Comparison of ENCODE assay signal across 24 cellular contexts in genomic region chr12:11067514-11067913, GRCh38. TPM values are rescaled to one million over a fixed set of nuclear protein-coding genes. Genes with fewer than 3 reads are reported as not detected.
DNase-seq lines count a peak whose midpoint lies in the region; ATAC-seq and TF ChIP-seq lines count a peak whose summit lies in the region.
"Had no signal": no experiment of that assay in that cellular context is flagged by ENCODE, and none has a peak within 500 bp of the region (broad histone marks: within the 10 kb centered on the region; RNA-seq: fewer than 3 reads in every experiment).

No MANE protein-coding gene starts in this region.

- intact Hi-C loops in Right ventricle myocardium superior (cut with DNase I) (no loop called here), cardiac septum (cut with DNase I) (loop anchor here (10.0 kb wide), 1 partner anchor 97 kb away; no protein-coding TSS in a partner anchor), left cardiac atrium (cut with DNase I) (no loop called here)

- H3K4me2 ChIP-seq in mesendoderm (ENCODE audit: low read length): no peak overlapping the region
- H3K4me2 ChIP-seq: smooth muscle cell had no signal

- no peaks in the 10 kb centered on the region for H3K4me1 ChIP-seq in mesendoderm (ENCODE audit: control insufficient read depth, low read depth, low read length)

- no peaks in the 10 kb centered on the region for H3K36me3 ChIP-seq in mesendoderm (ENCODE audit: control insufficient read depth, insufficient read depth, low read length)

- H2BK15ac ChIP-seq in mesendoderm (replicated peaks; ENCODE audit: low read depth): no peak overlapping the region

- H3K23ac ChIP-seq in mesendoderm (ENCODE audit: low read length): no peak overlapping the region

- no peak overlapping the region for H3K9ac ChIP-seq in mesendoderm (ENCODE audit: low read length)

- no peak overlapping the region for H4K8ac ChIP-seq in mesendoderm (ENCODE audit: low read depth, low read length)

- DNase-seq in Right ventricle myocardium superior (no peak), cardiac septum (ENCODE audit: low spot score) (no peak), astrocyte of the spinal cord (ENCODE audit: low read depth, low spot score) (peak; percentile 10), left cardiac atrium (peak; percentile 34), mesendoderm (no peak), DMS153 (lab: John Stamatoyannopoulos, UW) (no peak)
- no peak for DNase-seq in naive thymus-derived CD8-positive, alpha-beta T cell
- no peak for DNase-seq in stimulated activated naive CD8-positive, alpha-beta T cell treated with anti-CD3 and anti-CD28 coated beads, Interleukin-15, amount 100 ng/mL, for 72 hours
- DNase-seq: activated CD4-positive, alpha-beta T cell treated with anti-CD3 and anti-CD28 coated beads for 36 hours; activated T-cell treated with anti-CD3 and anti-CD28 coated beads for 4 hours; cortex of kidney; Kasumi-1; NCI-H1930; NCI-H774; occipital lobe; stimulated activated naive CD4-positive, alpha-beta T cell; T-helper 17 cell had no signal

- peaks cover 0 to 40% (median 13%) of the 10 kb centered on the region in 3 donors for H3K36me3 Mint-ChIP-seq in naive thymus-derived CD8-positive, alpha-beta T cell

- no peaks in the 10 kb centered on the region for H3K27me3 Mint-ChIP-seq in naive thymus-derived CD8-positive, alpha-beta T cell
- H3K27me3 Mint-ChIP-seq in stimulated activated naive CD8-positive, alpha-beta T cell treated with anti-CD3 and anti-CD28 coated beads, Interleukin-15, amount 100 ng/mL, for 72 hours: no peaks in the 10 kb centered on the region
- H3K27me3 Mint-ChIP-seq: activated CD4-positive, alpha-beta T cell treated with anti-CD3 and anti-CD28 coated beads for 36 hours; activated naive CD8-positive, alpha-beta T cell; T-helper 17 cell had no signal

- no peak overlapping the region for H3K18ac ChIP-seq in mesendoderm (ENCODE audit: low read length)

- no CpG with 5 or more reads among the region's 2 CpGs for WGBS in mesendoderm (ENCODE audit: extremely low coverage, insufficient coverage, low lambda C conversion rate)

- H3K27me3 ChIP-seq in mesendoderm (ENCODE audit: insufficient read depth, low read length, poor library complexity): no peaks in the 10 kb centered on the region

- no peak for TF ChIP-seq CTCF in astrocyte of the spinal cord (IDR thresholded peaks at IDR 0.05; ENCODE audit: low read depth, low read length)

- H3K27ac ChIP-seq in mesendoderm (ENCODE audit: low read depth, low read length): no peak overlapping the region
- H3K27ac ChIP-seq: RWPE1 had no signal

- H2AK5ac ChIP-seq in mesendoderm (ENCODE audit: low read length): no peak overlapping the region

- H3K4ac ChIP-seq in mesendoderm (ENCODE audit: low read depth, low read length): no peak overlapping the region

- H3K56ac ChIP-seq in mesendoderm (ENCODE audit: low read length): no peak overlapping the region

- no peaks in the 10 kb centered on the region for H3K79me1 ChIP-seq in mesendoderm (ENCODE audit: low read length)

- no peak overlapping the region for H3K4me3 Mint-ChIP-seq in naive thymus-derived CD8-positive, alpha-beta T cell
- no peak overlapping the region for H3K4me3 Mint-ChIP-seq in stimulated activated naive CD8-positive, alpha-beta T cell treated with anti-CD3 and anti-CD28 coated beads, Interleukin-15, amount 100 ng/mL, for 72 hours
- H3K4me3 Mint-ChIP-seq: activated CD4-positive, alpha-beta T cell treated with anti-CD3 and anti-CD28 coated beads for 36 hours; activated naive CD8-positive, alpha-beta T cell; mesothelial cell of epicardium; T-helper 17 cell had no signal

- POLR2A ChIA-PET in naive thymus-derived CD8-positive, alpha-beta T cell (lab: Charles Lee): no interaction called here

- ATAC-seq in Right ventricle myocardium superior (ENCODE audit: poor library complexity) (peak; percentile 94), left cardiac atrium (peak; percentile 34 to 86)
- ATAC-seq in naive thymus-derived CD8-positive, alpha-beta T cell: no peak
- no peak for ATAC-seq in stimulated activated naive CD8-positive, alpha-beta T cell treated with anti-CD3 and anti-CD28 coated beads, Interleukin-15, amount 100 ng/mL, for 72 hours
- ATAC-seq: activated CD4-positive, alpha-beta T cell treated with anti-CD3 and anti-CD28 coated beads for 36 hours; T-helper 17 cell had no signal

- H2BK5ac ChIP-seq in mesendoderm (ENCODE audit: low read length): no peak overlapping the region

- H3K4me3 ChIP-seq in astrocyte of the spinal cord (ENCODE audit: low read depth, low read length) (no peak overlapping the region), mesendoderm (ENCODE audit: low read length) (no peak overlapping the region)
- H3K4me3 ChIP-seq: smooth muscle cell had no signal

- peaks cover 5 to 23% (median 15%) of the 10 kb centered on the region in 4 donors for H3K4me1 Mint-ChIP-seq in naive thymus-derived CD8-positive, alpha-beta T cell
- peaks cover 9% of the 10 kb centered on the region for H3K4me1 Mint-ChIP-seq in stimulated activated naive CD8-positive, alpha-beta T cell treated with anti-CD3 and anti-CD28 coated beads, Interleukin-15, amount 100 ng/mL, for 72 hours

- H3K79me2 ChIP-seq in mesendoderm (ENCODE audit: control insufficient read depth, insufficient read depth, low read length): no peaks in the 10 kb centered on the region

- in situ Hi-C loops in astrocyte of the spinal cord (cut with HindIII; ENCODE audit: low sequenced_read_pairs): no loop called here

- H3K27ac Mint-ChIP-seq in naive thymus-derived CD8-positive, alpha-beta T cell: no peak overlapping the region
- H3K27ac Mint-ChIP-seq in stimulated activated naive CD8-positive, alpha-beta T cell treated with anti-CD3 and anti-CD28 coated beads, Interleukin-15, amount 100 ng/mL, for 72 hours: no peak overlapping the region
- H3K27ac Mint-ChIP-seq: activated CD4-positive, alpha-beta T cell treated with anti-CD3 and anti-CD28 coated beads for 36 hours; activated naive CD8-positive, alpha-beta T cell; mesothelial cell of epicardium; T-helper 17 cell had no signal

- H4K5ac ChIP-seq in mesendoderm (ENCODE audit: low read length): no peak overlapping the region

- no peak overlapping the region for H2BK120ac ChIP-seq in mesendoderm (ENCODE audit: low read depth, low read length)

- H3K9me3 Mint-ChIP-seq in naive thymus-derived CD8-positive, alpha-beta T cell: peaks cover 0 to 13% (median 0%) of the 10 kb centered on the region in 9 donors
- H3K9me3 Mint-ChIP-seq in stimulated activated naive CD8-positive, alpha-beta T cell treated with anti-CD3 and anti-CD28 coated beads, Interleukin-15, amount 100 ng/mL, for 72 hours: no peaks in the 10 kb centered on the region

RNA-seq across cellular contexts. Expression of gene TAS2R46, which starts 5.4 kb away (rescaled TPM):
- total RNA-seq in Right ventricle myocardium superior (not detected), cardiac septum (0.78 TPM), left cardiac atrium (under 1 TPM; 0.50 to 0.81 TPM)
- 1 to 10 TPM in 1 of 2 experiments, under 1 TPM in 1; 0.71 to 1.9 TPM for total RNA-seq in naive thymus-derived CD8-positive, alpha-beta T cell
- under 1 TPM in 1 of 3 donors, not detected in 2; 0.66 TPM for polyA plus RNA-seq in naive thymus-derived CD8-positive, alpha-beta T cell
- not detected for polyA plus RNA-seq in mesendoderm (2013, experiment 1 of 2)
- polyA plus RNA-seq in mesendoderm (2013, experiment 2 of 2): not detected
- total RNA-seq: H1 had no signal
- polyA plus RNA-seq: AG04450, smooth muscle cell had no signal

RNA-seq across cellular contexts. Expression of gene TAS2R43, which starts 24.6 kb away (rescaled TPM):
- total RNA-seq in Right ventricle myocardium superior: not detected
- 0.32 TPM for total RNA-seq in cardiac septum
- total RNA-seq in left cardiac atrium: not detected
- total RNA-seq in naive thymus-derived CD8-positive, alpha-beta T cell: 1 to 10 TPM in 1 of 2 experiments, under 1 TPM in 1; 0.91 to 1.4 TPM
- not detected for polyA plus RNA-seq in naive thymus-derived CD8-positive, alpha-beta T cell
- polyA plus RNA-seq in mesendoderm (2013, experiment 1 of 2): not detected
- polyA plus RNA-seq in mesendoderm (2013, experiment 2 of 2): not detected
- total RNA-seq: epithelial cell of proximal tubule, H1 had no signal
- polyA plus RNA-seq: AG04450 had no signal

RNA-seq across cellular contexts. Expression of gene TAS2R31, which starts 36.3 kb away (rescaled TPM):
- total RNA-seq in Right ventricle myocardium superior: 0.38 TPM
- 2.1 TPM for total RNA-seq in cardiac septum
- 1 to 10 TPM in 1 of 2 donors, under 1 TPM in 1; 0.68 to 1.3 TPM for total RNA-seq in left cardiac atrium
- 1 to 10 TPM; 2.8 to 3.2 TPM for total RNA-seq in naive thymus-derived CD8-positive, alpha-beta T cell
- under 1 TPM in 2 of 3 donors, not detected in 1; 0.22 to 0.39 TPM for polyA plus RNA-seq in naive thymus-derived CD8-positive, alpha-beta T cell
- polyA plus RNA-seq in mesendoderm (2013, experiment 1 of 2): 0.14 TPM
- 0.06 TPM for polyA plus RNA-seq in mesendoderm (2013, experiment 2 of 2)
- total RNA-seq: epithelial cell of proximal tubule had no signal
- polyA plus RNA-seq: smooth muscle cell had no signal

RNA-seq across cellular contexts. Expression of gene TAS2R19, which starts 45.1 kb away (rescaled TPM):
- total RNA-seq in Right ventricle myocardium superior (0.51 TPM), cardiac septum (1.5 TPM), left cardiac atrium (1 to 10 TPM; 1.2 TPM)
- total RNA-seq in naive thymus-derived CD8-positive, alpha-beta T cell: 1 to 10 TPM; 3.9 to 4.7 TPM
- polyA plus RNA-seq in naive thymus-derived CD8-positive, alpha-beta T cell: under 1 TPM in 1 of 3 donors, not detected in 2; 0.22 TPM
- polyA plus RNA-seq in mesendoderm (2013, experiment 1 of 2): 0.04 TPM
- 0.04 TPM for polyA plus RNA-seq in mesendoderm (2013, experiment 2 of 2)
- total RNA-seq: epithelial cell of proximal tubule had no signal

Comparison
In these comparisons a context has a peak if more than half of its experiments do, and no peak if none do; other contexts are left out.
1. DNase-seq: peak in astrocyte of the spinal cord (single experiment) and left cardiac atrium (single experiment); none in Right ventricle myocardium superior (single experiment), cardiac septum (single experiment), naive thymus-derived CD8-positive, alpha-beta T cell (0 of 10), mesendoderm (single experiment), DMS153 (single experiment) and stimulated activated naive CD8-positive, alpha-beta T cell treated with anti-CD3 and anti-CD28 coated beads, Interleukin-15, amount 100 ng/mL, for 72 hours (0 of 2).
2. ATAC-seq: peak in Right ventricle myocardium superior (single experiment) and left cardiac atrium (2 of 2); none in naive thymus-derived CD8-positive, alpha-beta T cell (0 of 2) and stimulated activated naive CD8-positive, alpha-beta T cell treated with anti-CD3 and anti-CD28 coated beads, Interleukin-15, amount 100 ng/mL, for 72 hours (single experiment).